Comparison of ENCODE assay signal across 1 cellular context in the genomic region with DNA sequence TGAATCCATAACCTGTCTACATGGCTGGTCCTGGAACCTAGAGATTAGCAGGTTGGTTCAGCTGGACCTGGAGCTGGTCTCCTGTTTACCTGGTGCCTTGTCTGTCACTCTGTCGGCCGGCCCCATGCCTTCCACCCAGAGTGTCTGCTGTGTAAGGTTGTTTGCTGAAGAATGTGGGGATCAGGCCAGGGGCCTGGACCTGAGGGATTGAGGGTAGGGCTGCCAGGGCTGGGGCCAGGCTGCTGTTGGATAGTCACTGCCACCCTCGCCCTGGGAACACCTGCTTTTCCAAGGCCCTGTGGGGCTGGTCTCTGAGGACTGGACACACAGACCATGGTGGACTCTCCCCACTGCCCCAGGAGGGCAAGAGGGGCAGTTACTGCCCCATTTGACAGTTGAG.
TF ChIP-seq lines count a peak whose summit lies in the region.

No MANE protein-coding gene starts in this region.

TF ChIP-seq in HepG2, 621 proteins besides CTCF, POLR2A, EP300 and RAD21:
- TF ChIP-seq, protein P1, sequence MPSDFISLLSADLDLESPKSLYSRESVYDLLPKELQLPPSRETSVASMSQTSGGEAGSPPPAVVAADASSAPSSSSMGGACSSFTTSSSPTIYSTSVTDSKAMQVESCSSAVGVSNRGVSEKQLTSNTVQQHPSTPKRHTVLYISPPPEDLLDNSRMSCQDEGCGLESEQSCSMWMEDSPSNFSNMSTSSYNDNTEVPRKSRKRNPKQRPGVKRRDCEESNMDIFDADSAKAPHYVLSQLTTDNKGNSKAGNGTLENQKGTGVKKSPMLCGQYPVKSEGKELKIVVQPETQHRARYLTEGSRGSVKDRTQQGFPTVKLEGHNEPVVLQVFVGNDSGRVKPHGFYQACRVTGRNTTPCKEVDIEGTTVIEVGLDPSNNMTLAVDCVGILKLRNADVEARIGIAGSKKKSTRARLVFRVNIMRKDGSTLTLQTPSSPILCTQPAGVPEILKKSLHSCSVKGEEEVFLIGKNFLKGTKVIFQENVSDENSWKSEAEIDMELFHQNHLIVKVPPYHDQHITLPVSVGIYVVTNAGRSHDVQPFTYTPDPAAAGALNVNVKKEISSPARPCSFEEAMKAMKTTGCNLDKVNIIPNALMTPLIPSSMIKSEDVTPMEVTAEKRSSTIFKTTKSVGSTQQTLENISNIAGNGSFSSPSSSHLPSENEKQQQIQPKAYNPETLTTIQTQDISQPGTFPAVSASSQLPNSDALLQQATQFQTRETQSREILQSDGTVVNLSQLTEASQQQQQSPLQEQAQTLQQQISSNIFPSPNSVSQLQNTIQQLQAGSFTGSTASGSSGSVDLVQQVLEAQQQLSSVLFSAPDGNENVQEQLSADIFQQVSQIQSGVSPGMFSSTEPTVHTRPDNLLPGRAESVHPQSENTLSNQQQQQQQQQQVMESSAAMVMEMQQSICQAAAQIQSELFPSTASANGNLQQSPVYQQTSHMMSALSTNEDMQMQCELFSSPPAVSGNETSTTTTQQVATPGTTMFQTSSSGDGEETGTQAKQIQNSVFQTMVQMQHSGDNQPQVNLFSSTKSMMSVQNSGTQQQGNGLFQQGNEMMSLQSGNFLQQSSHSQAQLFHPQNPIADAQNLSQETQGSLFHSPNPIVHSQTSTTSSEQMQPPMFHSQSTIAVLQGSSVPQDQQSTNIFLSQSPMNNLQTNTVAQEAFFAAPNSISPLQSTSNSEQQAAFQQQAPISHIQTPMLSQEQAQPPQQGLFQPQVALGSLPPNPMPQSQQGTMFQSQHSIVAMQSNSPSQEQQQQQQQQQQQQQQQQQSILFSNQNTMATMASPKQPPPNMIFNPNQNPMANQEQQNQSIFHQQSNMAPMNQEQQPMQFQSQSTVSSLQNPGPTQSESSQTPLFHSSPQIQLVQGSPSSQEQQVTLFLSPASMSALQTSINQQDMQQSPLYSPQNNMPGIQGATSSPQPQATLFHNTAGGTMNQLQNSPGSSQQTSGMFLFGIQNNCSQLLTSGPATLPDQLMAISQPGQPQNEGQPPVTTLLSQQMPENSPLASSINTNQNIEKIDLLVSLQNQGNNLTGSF (CRISPR knock-in tag; IDR thresholded peaks at IDR 0.05): no peak
- TF ChIP-seq ZBTB8A (CRISPR knock-in tag; IDR thresholded peaks at IDR 0.05; ENCODE audit: borderline replicate concordance, low read depth): no peak
- no peak for TF ChIP-seq ZNF3 (CRISPR knock-in tag; IDR thresholded peaks at IDR 0.05)
- TF ChIP-seq PITX1 (CRISPR knock-in tag; IDR thresholded peaks at IDR 0.05): 0 out of 2 replicates have a peak, but pooled peaks have one; percentile 24
- no peak for TF ChIP-seq ZNF720 (CRISPR knock-in tag; IDR thresholded peaks at IDR 0.05)
- no peak for TF ChIP-seq MEIS2 (CRISPR knock-in tag; IDR thresholded peaks at IDR 0.05)
- no peak for TF ChIP-seq RBM39 (IDR thresholded peaks at IDR 0.05; ENCODE audit: low read depth, low read length, poor library complexity, severe bottlenecking)
- no peak for TF ChIP-seq PLRG1 (conservative IDR thresholded peaks at IDR 0.05)
- 0 out of 2 replicates have a peak, but pooled peaks have one; percentile 2 for TF ChIP-seq ZNF30 (CRISPR knock-in tag; IDR thresholded peaks at IDR 0.05)
- TF ChIP-seq ZMYM4 (CRISPR knock-in tag; IDR thresholded peaks at IDR 0.05): 0 out of 2 replicates have a peak, but pooled peaks have one; percentile 8
- TF ChIP-seq ZNF883 (CRISPR knock-in tag; IDR thresholded peaks at IDR 0.05; ENCODE audit: not compliant biosample characterization): peak; percentile 28
- no peak for TF ChIP-seq CENPT (CRISPR knock-in tag; IDR thresholded peaks at IDR 0.05; ENCODE audit: low read depth)
- no peak for TF ChIP-seq CBFB (CRISPR knock-in tag; IDR thresholded peaks at IDR 0.05)
- no peak for TF ChIP-seq ARID2 (CRISPR knock-in tag; IDR thresholded peaks at IDR 0.05; ENCODE audit: borderline replicate concordance)
- TF ChIP-seq SALL1 (CRISPR knock-in tag; IDR thresholded peaks at IDR 0.05): no peak
- TF ChIP-seq XBP1 (CRISPR knock-in tag; IDR thresholded peaks at IDR 0.05): no peak
- no peak for TF ChIP-seq GRHL1 (CRISPR knock-in tag; conservative IDR thresholded peaks at IDR 0.05)
